1 cellular context compared by ENCODE assay signal in genomic region chr1:52056937-52057231, GRCh38.
TF ChIP-seq lines count a peak whose summit lies in the region.

No MANE protein-coding gene starts in this region.

TF ChIP-seq in HEK293, 187 proteins besides CTCF, POLR2A, EP300 and RAD21 (continued from another document):
- no peak for TF ChIP-seq ZNF518A (tag by site-specific recombination; conservative IDR thresholded peaks at IDR 0.05; ENCODE audit: low read depth)
- TF ChIP-seq ZNF513 (tag by site-specific recombination; IDR thresholded peaks at IDR 0.05): no peak
- no peak for TF ChIP-seq ZNF571 (tag by site-specific recombination; IDR thresholded peaks at IDR 0.05)
- no peak for TF ChIP-seq WT1 (tag by site-specific recombination; IDR thresholded peaks at IDR 0.05)
- TF ChIP-seq ZNF23 (tag by site-specific recombination; IDR thresholded peaks at IDR 0.05; ENCODE audit: borderline replicate concordance): no peak
- no peak for TF ChIP-seq ZNF324 (tag by site-specific recombination; IDR thresholded peaks at IDR 0.05)
